Comparison of ENCODE assay signal across 1 cellular context in genomic region chr9:130627896-130628792, GRCh38.
TF ChIP-seq lines count a peak whose summit lies in the region.

No MANE protein-coding gene starts in this region.

TF ChIP-seq in H1, 55 proteins besides CTCF, POLR2A, EP300 and RAD21:
- TF ChIP-seq CEBPB (IDR thresholded peaks at IDR 0.05; ENCODE audit: low read depth, low read length) (no peak), HDAC2 (IDR thresholded peaks at IDR 0.05; ENCODE audit: borderline replicate concordance in 1 of 2, low read depth in 2 of 2, low read length in 2 of 2) (no peak), CTBP2 (IDR thresholded peaks at IDR 0.05; ENCODE audit: borderline replicate concordance, insufficient read depth, insufficient read length, low read length) (no peak), GTF2F1 (IDR thresholded peaks at IDR 0.05; ENCODE audit: borderline replicate concordance, low read depth, low read length) (no peak), ATF2 (IDR thresholded peaks at IDR 0.05; ENCODE audit: low read length) (no peak), SAP30 (IDR thresholded peaks at IDR 0.05; ENCODE audit: insufficient read depth, insufficient replicate concordance, low read length) (no peak), KDM4A (IDR thresholded peaks at IDR 0.05; ENCODE audit: low read depth, low read length, severe bottlenecking) (no peak), JUND (IDR thresholded peaks at IDR 0.05; ENCODE audit: low read length) (no peak), NANOG (IDR thresholded peaks at IDR 0.05; ENCODE audit: insufficient read depth, low read depth, low read length, poor library complexity, severe bottlenecking) (no peak), SP2 (IDR thresholded peaks at IDR 0.05; ENCODE audit: low read length) (no peak), SIN3A (conservative IDR thresholded peaks at IDR 0.05 in 1 of 2, IDR thresholded peaks at IDR 0.05 in 1 of 2; ENCODE audit: low read depth in 1 of 2, low read length in 2 of 2) (no peak), TAF7 (optimal IDR thresholded peaks at IDR 0.05; ENCODE audit: borderline replicate concordance, low read depth, low read length) (no peak)
TF ChIP-seq in H1: peak in this region for 0.
